In the genomic region with DNA sequence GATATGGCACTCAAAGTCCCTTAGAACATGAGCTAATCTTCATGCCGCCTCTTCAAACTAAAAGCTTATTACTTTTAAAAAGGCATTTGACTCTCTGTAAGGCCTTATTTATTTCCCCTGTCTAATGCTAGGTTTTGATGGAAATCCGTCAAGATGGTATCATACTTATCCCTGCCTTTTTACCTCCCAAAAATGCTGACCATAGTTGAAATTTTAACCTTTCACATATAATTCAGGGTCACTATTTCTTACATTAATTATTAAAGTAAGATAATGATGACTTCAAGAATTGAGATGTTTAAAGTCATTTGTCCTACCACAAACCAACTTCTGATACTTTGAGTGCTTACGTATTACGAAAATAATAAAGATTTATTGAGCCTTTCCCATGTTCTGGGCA, we compare ENCODE assay signal across 8 cellular contexts.
"Had no signal": no experiment of that assay in that cellular context is flagged by ENCODE, and none has a peak within 500 bp of the region (broad histone marks: within the 10 kb centered on the region; RNA-seq: fewer than 3 reads in every experiment).

No MANE protein-coding gene starts in this region.

- H3K36me3 ChIP-seq: HAP-1 had no signal

- H3K9me3 ChIP-seq: HAP-1 had no signal

- H3K27ac Mint-ChIP-seq: GM23338 had no signal

- H3K4me1 Mint-ChIP-seq: GM23338 had no signal

- H3K4me3 Mint-ChIP-seq: GM23338 had no signal

- H3K9ac ChIP-seq: KMS-11 had no signal

- H3K27ac ChIP-seq: KMS-11 had no signal

- ATAC-seq: GM23338, HCT116 had no signal

- H2AFZ ChIP-seq: GM23338 had no signal

- FAIRE-seq: H1, HTR-8/SVneo had no signal

- H3K4me2 ChIP-seq: GM23338, KMS-11 had no signal

- DNase-seq: H7, KBM-7 had no signal

- H3K9me3 Mint-ChIP-seq: GM23338 had no signal

- H3K4me3 ChIP-seq: GM23338, HAP-1 had no signal

- H3K4me1 ChIP-seq: HAP-1 had no signal
